ENCODE assay signal across 8 cellular contexts in the genomic region with DNA sequence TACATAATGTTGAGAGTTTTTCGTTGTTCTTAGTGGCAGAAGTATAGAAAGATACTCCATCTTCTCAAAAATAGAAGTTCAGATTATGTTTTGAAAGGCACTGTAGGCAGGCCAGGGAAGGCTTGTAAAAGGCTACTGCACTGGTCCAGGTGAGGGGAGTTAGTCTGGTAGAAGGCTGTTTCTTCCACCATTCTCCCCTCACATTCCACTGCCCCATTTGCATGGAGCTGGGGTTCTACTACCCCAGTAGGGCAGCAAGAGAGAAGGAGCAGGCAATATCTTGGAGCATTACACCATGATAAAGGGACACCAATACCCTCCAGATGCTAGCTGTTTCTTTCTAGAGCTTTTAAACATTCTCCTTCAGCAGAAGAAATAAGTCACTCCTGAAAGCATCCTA.
"Had no signal": no experiment of that assay in that cellular context is flagged by ENCODE, and none has a peak within 500 bp of the region (broad histone marks: within the 10 kb centered on the region; RNA-seq: fewer than 3 reads in every experiment).

No MANE protein-coding gene starts in this region.

- ATAC-seq: HCT116 had no signal

- H3K27ac Mint-ChIP-seq: H9, HFFc6 had no signal

- H3K9me3 ChIP-seq: HAP-1 had no signal

- H3K9me3 Mint-ChIP-seq: H9, HFFc6 had no signal

- H3K4me3 Mint-ChIP-seq: H9, HFFc6 had no signal

- DNase-seq: GM23248, GOT3, H7, H9, HCEC 1CT, HFFc6 had no signal

- H3K27ac ChIP-seq: GM23248 had no signal

- H3K4me1 ChIP-seq: HAP-1 had no signal

- H2AFZ ChIP-seq: GM23248 had no signal

- H3K36me3 ChIP-seq: HAP-1 had no signal

- H3K4me3 ChIP-seq: GM23248, HAP-1 had no signal
